ENCODE assay signal across 8 cellular contexts in the genomic region with DNA sequence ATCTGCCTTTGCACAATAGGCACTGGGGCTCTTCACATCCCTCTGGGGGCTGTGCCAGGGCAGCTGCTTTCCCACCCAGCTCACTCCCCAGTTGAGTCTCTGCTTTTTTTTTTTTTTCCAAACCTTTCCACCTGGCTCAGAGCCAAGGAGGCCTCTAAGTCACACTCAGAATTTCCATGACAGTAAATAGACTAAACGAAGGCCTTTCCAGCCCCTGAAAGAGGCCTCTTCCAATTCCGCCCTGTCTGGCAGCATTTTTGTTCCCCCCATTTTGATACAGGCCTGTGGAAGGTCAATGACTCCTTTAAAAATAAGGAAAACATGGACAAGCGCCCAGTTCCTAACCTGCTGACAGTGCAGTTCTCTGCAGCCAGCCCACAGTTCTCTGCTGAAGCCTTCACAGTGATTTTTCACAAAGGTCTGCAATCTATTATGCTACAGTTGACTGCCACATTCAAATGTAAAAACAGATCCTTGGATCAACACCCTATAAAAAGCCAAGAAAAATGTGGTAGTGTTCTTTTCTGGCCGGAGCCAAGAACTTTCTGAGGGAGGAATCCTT.
DNase-seq lines count a peak whose midpoint lies in the region; TF ChIP-seq lines count a peak whose summit lies in the region.

No MANE protein-coding gene starts in this region.

- H3K27me3 ChIP-seq in muscle layer of duodenum (ENCODE audit: low read depth, low read length) (no peaks in the 10 kb centered on the region), MG63 (no peaks in the 10 kb centered on the region), Caco-2 (replicated peaks; ENCODE audit: control insufficient read depth, insufficient read depth, low read length) (no peaks in the 10 kb centered on the region)

- no peak overlapping the region for H3K4me3 ChIP-seq in epithelial cell of esophagus (ENCODE audit: low read length)
- H3K4me3 ChIP-seq in muscle layer of duodenum (ENCODE audit: low read depth in 1 of 2, low read length in 2 of 2), result peak overlapping the region in 1 of 2 donors; percentile 9
- H3K4me3 ChIP-seq in MG63, result no peak overlapping the region
- no peak overlapping the region for H3K4me3 ChIP-seq in Caco-2 (ENCODE audit: low read depth, low read length)

- BruUV-seq in Caco-2 (replicated peaks; lab: Mats Ljungman, UMichigan), result no TSS peak

- TF ChIP-seq CTCF in epithelial cell of esophagus (IDR thresholded peaks at IDR 0.05; ENCODE audit: insufficient read depth, low read depth, low read length, missing control alignments), result no peak
- no peak for TF ChIP-seq CTCF in GM13977 (IDR thresholded peaks at IDR 0.05; ENCODE audit: extremely low read depth, insufficient read depth, missing control alignments)
- TF ChIP-seq CTCF in Caco-2 (IDR thresholded peaks at IDR 0.05; ENCODE audit: insufficient read depth in 1 of 2, low read depth in 1 of 2, low read length in 1 of 2, severe bottlenecking in 1 of 2, unreplicated experiment in 1 of 2), result no peak

- intact Hi-C loops in Caco-2 (cut with micrococcal nuclease; ENCODE audit: unreplicated experiment), result loop anchor here (2.0 kb wide), 1 partner anchor 56 kb away; no protein-coding TSS in a partner anchor

- peaks cover 7% of the 10 kb centered on the region for H3K4me1 Mint-ChIP-seq in Caco-2 (ENCODE audit: low read depth, unreplicated experiment)

- peaks cover 22 to 27% of the 10 kb centered on the region in 2 donors for H3K4me1 ChIP-seq in muscle layer of duodenum (ENCODE audit: control insufficient read depth in 1 of 2, insufficient read depth in 2 of 2, low read length in 2 of 2)
- peaks cover 14% of the 10 kb centered on the region for H3K4me1 ChIP-seq in Caco-2

- no peaks in the 10 kb centered on the region for H3K9me3 ChIP-seq in muscle layer of duodenum (ENCODE audit: control insufficient read depth in 1 of 2, low read length in 2 of 2)
- no peaks in the 10 kb centered on the region for H3K9me3 ChIP-seq in MG63
- H3K9me3 ChIP-seq in Caco-2, result no peaks in the 10 kb centered on the region

- peak overlapping the region; percentile 25 for H3K27ac ChIP-seq in muscle layer of duodenum (ENCODE audit: low read length)

- DNase-seq in C1 segment of cervical spinal cord (lab: John Stamatoyannopoulos, UW) (peak in 11 of 14 donors; percentile 11 to 78 (median 45)), NCI-H345 (lab: John Stamatoyannopoulos, UW) (peak; percentile 88), epithelial cell of esophagus (ENCODE audit: low read depth) (peak; percentile 37), GM13977 (ENCODE audit: low spot score) (no peak), MG63 (no peak), NCI-H774 (lab: John Stamatoyannopoulos, UW) (no peak), Caco-2 (no peak)

- in situ Hi-C loops in GM13977 (cut with MboI; ENCODE audit: low pct_unique_long_range_greater_than_20kb, low sequenced_read_pairs, unreplicated experiment), result no loop called here

- H3K27ac Mint-ChIP-seq in Caco-2 (ENCODE audit: unreplicated experiment), result no peak overlapping the region

- H3K4me3 Mint-ChIP-seq in Caco-2 (ENCODE audit: unreplicated experiment), result no peak overlapping the region

- H3K36me3 ChIP-seq in muscle layer of duodenum (ENCODE audit: control insufficient read depth in 1 of 2, insufficient read depth in 2 of 2, low read length in 2 of 2) (no peaks in the 10 kb centered on the region), MG63 (no peaks in the 10 kb centered on the region), Caco-2 (ENCODE audit: control insufficient read depth, insufficient read depth, low read length) (no peaks in the 10 kb centered on the region)

- H3K36me3 Mint-ChIP-seq in Caco-2 (ENCODE audit: insufficient read depth, unreplicated experiment), result no peaks in the 10 kb centered on the region

- CTCF ChIA-PET in Caco-2 (lab: Charles Lee), result interaction anchor here (0.6 to 1.0 kb wide), 3 partner anchors 61 to 698 kb away, joined by 3 to 4 read pairs (median 3); no protein-coding TSS in a partner anchor

- POLR2A ChIA-PET in Caco-2 (lab: Charles Lee), result no interaction called here

- H3K9me3 Mint-ChIP-seq in Caco-2 (ENCODE audit: unreplicated experiment), result peaks cover 8% of the 10 kb centered on the region

- H3K27me3 Mint-ChIP-seq in Caco-2 (ENCODE audit: insufficient read depth, unreplicated experiment), result no peaks in the 10 kb centered on the region

Comparison
In these comparisons a context has a peak if more than half of its experiments do, and no peak if none do; other contexts are left out.
1. DNase-seq: peak in C1 segment of cervical spinal cord (11 of 14), NCI-H345 (single experiment) and epithelial cell of esophagus (single experiment); none in GM13977 (single experiment), MG63 (single experiment), NCI-H774 (single experiment) and Caco-2 (0 of 2).